ENCODE assay signal across 17 cellular contexts in the genomic region with DNA sequence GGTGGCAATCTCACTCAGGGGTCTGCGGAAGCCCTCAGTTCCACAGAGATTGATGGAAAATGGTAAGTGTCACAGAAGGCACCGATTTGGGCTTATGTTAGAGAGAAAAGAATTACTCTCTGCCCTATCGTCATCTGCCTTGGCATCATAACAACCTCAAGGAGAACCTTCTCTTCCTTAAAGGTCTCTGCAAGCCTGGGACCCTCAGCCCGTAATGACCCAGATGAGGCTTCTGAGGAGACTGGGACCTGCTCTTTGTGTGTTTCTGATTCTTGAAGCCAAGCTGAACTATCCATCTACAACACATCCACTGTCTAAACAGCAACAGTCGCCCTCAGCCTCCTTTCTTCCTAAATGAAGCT.
DNase-seq lines count a peak whose midpoint lies in the region; ATAC-seq and TF ChIP-seq lines count a peak whose summit lies in the region.
"Had no signal": no experiment of that assay in that cellular context is flagged by ENCODE, and none has a peak within 500 bp of the region (broad histone marks: within the 10 kb centered on the region; RNA-seq: fewer than 3 reads in every experiment).

No MANE protein-coding gene starts in this region.

- H3K27ac ChIP-seq in PC-3 (ENCODE audit: low read length): no peak overlapping the region
- H3K27ac ChIP-seq: gastroesophageal sphincter, skin epidermis had no signal

- H3K27me3 ChIP-seq in PC-3 (ENCODE audit: low read length): peaks cover 35% of the 10 kb centered on the region
- H3K27me3 ChIP-seq: BE2C, gastroesophageal sphincter had no signal

- H3K27me3 Mint-ChIP-seq in glutamatergic neuron (ENCODE audit: unreplicated experiment): no peaks in the 10 kb centered on the region
- H3K27me3 Mint-ChIP-seq in activated T-cell treated with anti-CD3 and anti-CD28 coated beads, Interleukin-2, amount 50 U/mL, for 24 hours: no peaks in the 10 kb centered on the region
- H3K27me3 Mint-ChIP-seq: dendritic cell treated with granulocyte-macrophage colony-stimulating factor and Interleukin-4, amounts not matched to agents 40 ng/mL and 50 ng/mL, for 4 days had no signal

- H3F3A ChIP-seq in PC-3 (ENCODE audit: low read length, unreplicated experiment): no peaks in the 10 kb centered on the region

- H3K36me3 Mint-ChIP-seq in glutamatergic neuron (ENCODE audit: unreplicated experiment): no peaks in the 10 kb centered on the region
- H3K36me3 Mint-ChIP-seq in stimulated activated effector memory CD8-positive, alpha-beta T cell treated with anti-CD3 and anti-CD28 coated beads, Interleukin-12 subunit alpha, Interleukin-12 subunit beta, amount 100 ng/mL, for 72 hours: no peaks in the 10 kb centered on the region
- H3K36me3 Mint-ChIP-seq in activated T-cell treated with anti-CD3 and anti-CD28 coated beads, Interleukin-2, amount 50 U/mL, for 24 hours (ENCODE audit: low read depth): peaks cover 24% of the 10 kb centered on the region

- no peak overlapping the region for H3K27ac Mint-ChIP-seq in glutamatergic neuron (ENCODE audit: unreplicated experiment)
- peak overlapping the region; percentile 7 for H3K27ac Mint-ChIP-seq in stimulated activated effector memory CD8-positive, alpha-beta T cell treated with anti-CD3 and anti-CD28 coated beads, Interleukin-12 subunit alpha, Interleukin-12 subunit beta, amount 100 ng/mL, for 72 hours
- H3K27ac Mint-ChIP-seq in activated T-cell treated with anti-CD3 and anti-CD28 coated beads, Interleukin-2, amount 50 U/mL, for 24 hours: no peak overlapping the region

- CTCF ChIA-PET in PC-3 (lab: Charles Lee): interaction anchor here (1.0 kb wide), 1 partner anchor 194 kb away, joined by 5 read pairs; no protein-coding TSS in a partner anchor

- H3K4me2 ChIP-seq in PC-3 (ENCODE audit: low read length): no peak overlapping the region

- H3K4me3 ChIP-seq in PC-3 (ENCODE audit: low read length): no peak overlapping the region
- H3K4me3 ChIP-seq: gastroesophageal sphincter, skin epidermis had no signal

- no peak overlapping the region for H3K9ac ChIP-seq in PC-3 (ENCODE audit: low read length)

- no peak overlapping the region for H3K4me3 Mint-ChIP-seq in glutamatergic neuron (ENCODE audit: unreplicated experiment)
- no peak overlapping the region for H3K4me3 Mint-ChIP-seq in stimulated activated effector memory CD8-positive, alpha-beta T cell treated with anti-CD3 and anti-CD28 coated beads, Interleukin-12 subunit alpha, Interleukin-12 subunit beta, amount 100 ng/mL, for 72 hours
- no peak overlapping the region for H3K4me3 Mint-ChIP-seq in activated T-cell treated with anti-CD3 and anti-CD28 coated beads, Interleukin-2, amount 50 U/mL, for 24 hours
- H3K4me3 Mint-ChIP-seq: dendritic cell treated with granulocyte-macrophage colony-stimulating factor and Interleukin-4, amounts not matched to agents 40 ng/mL and 50 ng/mL, for 4 days had no signal

- POLR2A ChIA-PET in PC-3 (lab: Charles Lee; ENCODE audit: unreplicated experiment): no interaction called here

- H3K79me2 ChIP-seq in PC-3 (ENCODE audit: low read length): no peaks in the 10 kb centered on the region

- no peaks in the 10 kb centered on the region for H3K4me1 ChIP-seq in PC-3 (ENCODE audit: insufficient read depth, low read length)

- H3K9me3 Mint-ChIP-seq in glutamatergic neuron (ENCODE audit: unreplicated experiment): peaks cover 2% of the 10 kb centered on the region
- H3K9me3 Mint-ChIP-seq in stimulated activated effector memory CD8-positive, alpha-beta T cell treated with anti-CD3 and anti-CD28 coated beads, Interleukin-12 subunit alpha, Interleukin-12 subunit beta, amount 100 ng/mL, for 72 hours: no peaks in the 10 kb centered on the region
- no peaks in the 10 kb centered on the region for H3K9me3 Mint-ChIP-seq in activated T-cell treated with anti-CD3 and anti-CD28 coated beads, Interleukin-2, amount 50 U/mL, for 24 hours
- H3K9me3 Mint-ChIP-seq: activated naive CD4-positive, alpha-beta T cell treated with anti-CD3 and anti-CD28 coated beads, Interleukin-2, amount 50 U/mL, for 72 hours; activated T-helper 2 cell treated with anti-CD3 and anti-CD28 coated beads, Interferon-gamma antibody, Interleukin-2, Interleukin-4, amounts not matched to agents 10 μg/mL and 5 μg/mL and 100 μg/mL, durations not matched to agents 14 hours and 24 hours and 36 hours; dendritic cell treated with granulocyte-macrophage colony-stimulating factor and Interleukin-4, amounts not matched to agents 40 ng/mL and 50 ng/mL, for 4 days had no signal

- BruUV-seq in PC-3 (replicated peaks; lab: Mats Ljungman, UMichigan): no TSS peak

- no peaks in the 10 kb centered on the region for H3K9me2 ChIP-seq in PC-3 (replicated peaks; ENCODE audit: low read length)

- TF ChIP-seq CTCF in PC-3 (conservative IDR thresholded peaks at IDR 0.05; ENCODE audit: low read depth, low read length) (peak; percentile 2; the same call in 1 of the 2 replicates), glutamatergic neuron (IDR thresholded peaks at IDR 0.05; ENCODE audit: partially characterized antibody, unreplicated experiment) (peak; percentile 38)

- ATAC-seq in PC-3: no peak; the same call in 1 of the 2 replicates
- ATAC-seq in stimulated activated effector memory CD8-positive, alpha-beta T cell treated with anti-CD3 and anti-CD28 coated beads, Interleukin-12 subunit alpha, Interleukin-12 subunit beta, amount 100 ng/mL, for 72 hours: no peak
- no peak for ATAC-seq in HG02852 (IDR thresholded peaks at IDR 0.05; ENCODE audit: unreplicated experiment)
- ATAC-seq: gastroesophageal sphincter had no signal

- H3K36me3 ChIP-seq in PC-3 (ENCODE audit: low read depth, low read length): no peaks in the 10 kb centered on the region
- H3K36me3 ChIP-seq: BE2C, gastroesophageal sphincter had no signal

- no peaks in the 10 kb centered on the region for H4K20me1 ChIP-seq in PC-3 (ENCODE audit: low read length)

- H3K9me3 ChIP-seq in PC-3 (ENCODE audit: low read length): no peaks in the 10 kb centered on the region
- H3K9me3 ChIP-seq: BE2C, gastroesophageal sphincter had no signal

- H3K4me1 Mint-ChIP-seq in glutamatergic neuron (ENCODE audit: low read depth, unreplicated experiment): peaks cover 40% of the 10 kb centered on the region
- peaks cover 40% of the 10 kb centered on the region for H3K4me1 Mint-ChIP-seq in stimulated activated effector memory CD8-positive, alpha-beta T cell treated with anti-CD3 and anti-CD28 coated beads, Interleukin-12 subunit alpha, Interleukin-12 subunit beta, amount 100 ng/mL, for 72 hours
- H3K4me1 Mint-ChIP-seq in activated T-cell treated with anti-CD3 and anti-CD28 coated beads, Interleukin-2, amount 50 U/mL, for 24 hours (ENCODE audit: low read depth): peaks cover 47% of the 10 kb centered on the region

- no peak overlapping the region for H2AFZ ChIP-seq in PC-3 (ENCODE audit: low read length)

- DNase-seq in NCI-H2107 (lab: John Stamatoyannopoulos, UW): peak; percentile 25
- no peak for DNase-seq in NCI-H2107 treated with DMSO at 0.1 percent for 48 hours (lab: John Stamatoyannopoulos, UW; ENCODE audit: unreplicated experiment)
- DNase-seq in PC-3: no peak
- DNase-seq in glutamatergic neuron: no peak
- no peak for DNase-seq in stimulated activated effector memory CD8-positive, alpha-beta T cell treated with anti-CD3 and anti-CD28 coated beads, Interleukin-12 subunit alpha, Interleukin-12 subunit beta, amount 100 ng/mL, for 72 hours (ENCODE audit: low spot score in 2 of 2)
- DNase-seq in activated T-cell treated with anti-CD3 and anti-CD28 coated beads, Interleukin-2, amount 50 U/mL, for 24 hours: no peak
- no peak for DNase-seq in glomerular visceral epithelial cell (ENCODE audit: extremely low spot score)
- DNase-seq: 8988T, DMS79, NCI-H2171 had no signal

- intact Hi-C loops in PC-3 (cut with micrococcal nuclease): loop anchor here (1.0 to 5.0 kb wide), 2 partner anchors 195 to 210 kb away; no protein-coding TSS in a partner anchor
